12 cellular contexts compared by ENCODE assay signal in the genomic region with DNA sequence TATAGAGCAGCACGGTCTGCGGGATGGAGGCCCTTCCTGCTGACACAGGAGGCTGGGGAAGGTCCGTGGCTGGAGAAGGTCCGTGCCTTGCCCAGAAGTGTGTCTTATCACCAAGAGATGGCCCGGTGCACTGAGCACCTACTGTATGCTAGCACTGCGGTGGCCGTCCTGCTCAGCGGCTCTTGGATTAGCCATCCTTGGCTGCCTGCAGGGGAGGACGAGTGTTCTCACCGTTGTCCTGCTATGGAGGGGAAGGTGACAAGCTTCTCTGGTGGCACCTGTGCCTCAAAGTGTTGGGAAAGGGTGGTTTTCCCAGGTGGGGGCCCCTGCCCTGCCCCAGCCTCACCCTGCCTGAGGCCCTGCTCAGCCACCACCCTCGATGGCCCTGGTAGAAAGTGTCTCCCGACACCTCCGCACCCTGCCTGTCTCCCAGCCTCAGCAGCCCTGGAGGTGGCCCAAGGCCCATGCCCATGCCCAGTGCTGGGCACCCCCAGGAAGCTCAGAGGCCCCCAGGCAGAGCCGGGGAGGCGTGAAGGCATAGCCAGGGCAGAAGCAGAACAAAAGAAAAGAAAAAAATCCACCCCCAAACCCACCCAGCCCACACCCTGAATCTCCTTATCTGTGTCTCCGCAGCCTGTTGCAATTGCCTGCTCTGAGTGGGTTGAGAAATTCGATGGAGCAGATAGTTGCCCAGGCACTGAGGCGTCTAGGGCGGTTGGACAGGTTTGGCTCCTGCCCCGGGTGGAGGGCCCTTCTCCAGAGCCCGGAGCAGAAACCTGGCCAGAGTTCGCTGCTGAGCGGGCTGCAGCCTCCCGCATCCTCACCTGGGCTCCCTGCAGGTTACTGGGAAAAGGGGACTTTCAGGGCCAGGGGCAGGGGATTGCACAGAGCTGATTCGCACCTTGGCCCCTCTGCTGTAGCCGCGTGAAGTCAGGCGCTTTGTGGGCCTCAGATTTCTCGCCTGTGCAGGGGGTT. TPM values are rescaled to one million over a fixed set of nuclear protein-coding genes. Genes with fewer than 3 reads are reported as not detected.
DNase-seq lines count a peak whose midpoint lies in the region; ATAC-seq, FAIRE-seq and TF ChIP-seq lines count a peak whose summit lies in the region.
"Had no signal": no experiment of that assay in that cellular context is flagged by ENCODE, and none has a peak within 500 bp of the region (broad histone marks: within the 10 kb centered on the region; RNA-seq: fewer than 3 reads in every experiment).

No MANE protein-coding gene starts in this region.

- H3K36me3 ChIP-seq in IMR-90 (ENCODE audit: control insufficient read depth, insufficient read depth, low read length) (no peaks in the 10 kb centered on the region), K562 (ENCODE audit: control insufficient read depth, insufficient read depth, low read length) (no peaks in the 10 kb centered on the region), left lung (no peaks in the 10 kb centered on the region)
- H3K36me3 ChIP-seq: gastroesophageal sphincter had no signal

- peak; percentile 82 for TF ChIP-seq EP300 in K562 (IDR thresholded peaks at IDR 0.05; ENCODE audit: low read length)

- in situ Hi-C loops in IMR-90 (cut with MboI; ENCODE audit: low sequenced_read_pairs) (no loop called here), K562 (cut with MboI) (no loop called here)

- H3K4ac ChIP-seq in IMR-90 (ENCODE audit: low read depth, low read length), result no peak overlapping the region

- H2BK120ac ChIP-seq in IMR-90 (ENCODE audit: low read depth, low read length), result no peak overlapping the region

- POLR2A ChIA-PET in IMR-90 (lab: Charles Lee; ENCODE audit: unreplicated experiment), result no interaction called here
- POLR2A ChIA-PET in K562 (lab: Yijun Ruan, JAX), result no interaction called here

- H3K36me3 Mint-ChIP-seq in type B pancreatic cell, result no peaks in the 10 kb centered on the region

- ATAC-seq in IMR-90 (ENCODE audit: low read depth) (no peak), K562 (peak; percentile 90), left lung (peak; percentile 73), GM21381 (IDR thresholded peaks at IDR 0.05; ENCODE audit: unreplicated experiment) (no peak), HG02970 (IDR thresholded peaks at IDR 0.05; ENCODE audit: low FRiP score, unreplicated experiment) (no peak), HG02623 (IDR thresholded peaks at IDR 0.05; ENCODE audit: unreplicated experiment) (no peak)
- ATAC-seq: activated CD4-positive, CD25-positive, alpha-beta regulatory T cell treated with anti-CD3 and anti-CD28 coated beads, Interleukin-2, amount 50 U/mL, for 24 hours; gastroesophageal sphincter had no signal

- H3K9ac ChIP-seq in IMR-90 (ENCODE audit: low read depth, low read length) (no peak overlapping the region), K562 (ENCODE audit: insufficient read depth in 1 of 2, low read depth in 2 of 2, low read length in 2 of 2) (peak overlapping the region in 1 of 2 experiments; percentile 80; a peak in 2 of 4 replicates)

- no peaks in the 10 kb centered on the region for H3K27me3 Mint-ChIP-seq in type B pancreatic cell

- H3K27ac Mint-ChIP-seq in type B pancreatic cell, result peak overlapping the region; percentile 93
- H3K27ac Mint-ChIP-seq: activated T-helper 2 cell treated with anti-CD3 and anti-CD28 coated beads, Interferon-gamma antibody, Interleukin-2, Interleukin-4, amounts not matched to agents 10 μg/mL and 5 μg/mL and 100 μg/mL, durations not matched to agents 14 hours and 24 hours and 36 hours had no signal

- WGBS in IMR-90 (ENCODE audit: extremely low coverage in 2 of 2, insufficient read length in 1 of 2), 2 experiments, result 87% methylated on average over 9 of the region's 29 CpGs; no CpG with 5 or more reads in 1 of the 2 experiments
- 13% methylated on average over 26 of the region's 29 CpGs for WGBS in K562 (ENCODE audit: insufficient coverage, low coverage, missing lambda C conversion rate)

- H3K27me3 ChIP-seq in IMR-90 (ENCODE audit: control insufficient read depth, insufficient read depth, low read length) (no peaks in the 10 kb centered on the region), K562 (ENCODE audit: control insufficient read depth in 2 of 2, insufficient read depth in 2 of 2, low read length in 2 of 2) (no peaks in the 10 kb centered on the region), left lung (no peaks in the 10 kb centered on the region)
- H3K27me3 ChIP-seq: gastroesophageal sphincter had no signal

- dilution Hi-C loops in IMR-90 (cut with HindIII; ENCODE audit: low sequenced_read_pairs, unreplicated experiment), result no loop called here

- BruUV-seq in IMR-90 (replicated peaks; lab: Mats Ljungman, UMichigan) (no TSS peak), K562 (replicated peaks; lab: Mats Ljungman, UMichigan) (no TSS peak)

- H4K5ac ChIP-seq in IMR-90 (ENCODE audit: low read depth, low read length), result no peak overlapping the region

- no peak overlapping the region for H3K23ac ChIP-seq in IMR-90 (ENCODE audit: low read depth, low read length)

- DNase-seq in IMR-90, result no peak
- DNase-seq in K562 (ENCODE audit: extremely low read depth in 1 of 4, low spot score in 3 of 4), result peak; percentile 86 to 88 (median 87)
- peak in 1 of 2 donors; percentile 79 for DNase-seq in left lung
- DNase-seq in type B pancreatic cell (ENCODE audit: extremely low spot score, unreplicated experiment), result no peak
- DNase-seq: NCI-H2029 treated with DMSO at 0.1 percent for 48 hours had no signal

- TF ChIP-seq CTCF in IMR-90 (conservative IDR thresholded peaks at IDR 0.05; ENCODE audit: low read depth, low read length) (no peak), K562 (IDR thresholded peaks at IDR 0.05 in 2 of 3, conservative IDR thresholded peaks at IDR 0.05 in 1 of 3; ENCODE audit: insufficient read depth in 2 of 3, low read depth in 1 of 3, low read length in 3 of 3) (no peak), left lung (IDR thresholded peaks at IDR 0.05) (no peak), type B pancreatic cell (conservative IDR thresholded peaks at IDR 0.05) (no peak)

- H3K4me1 ChIP-seq in IMR-90 (ENCODE audit: control insufficient read depth, insufficient read depth, low read length) (peaks cover 8% of the 10 kb centered on the region; the same call in 1 of the 2 replicates), K562 (replicated peaks in 1 of 2; ENCODE audit: control insufficient read depth in 2 of 2, insufficient read depth in 2 of 2, low read length in 2 of 2) (peaks cover 19 to 97% of the 10 kb centered on the region in 2 experiments), left lung (peaks cover 33 to 88% of the 10 kb centered on the region in 2 donors)

- peaks cover 22 to 90% of the 10 kb centered on the region in 2 experiments for H3K79me1 ChIP-seq in IMR-90 (ENCODE audit: low read depth in 1 of 2, low read length in 2 of 2)

- H2AK5ac ChIP-seq in IMR-90 (ENCODE audit: low read depth, low read length), result no peak overlapping the region

- no peak overlapping the region for H2AFZ ChIP-seq in IMR-90 (replicated peaks; ENCODE audit: low read length, poor library complexity)
- no peak overlapping the region for H2AFZ ChIP-seq in K562 (ENCODE audit: low read depth, low read length)

- no peak overlapping the region for H2BK20ac ChIP-seq in IMR-90 (ENCODE audit: low read depth, low read length)

- H4K20me1 ChIP-seq in IMR-90 (ENCODE audit: insufficient read depth, low read length) (peaks cover 100% of the 10 kb centered on the region), K562 (replicated peaks; ENCODE audit: control insufficient read depth, insufficient read depth, low read length) (peaks cover 86% of the 10 kb centered on the region)

- H3K4me2 ChIP-seq in IMR-90 (ENCODE audit: low read depth, low read length), result no peak overlapping the region
- H3K4me2 ChIP-seq in K562 (ENCODE audit: insufficient read depth, low read length), result peak overlapping the region; percentile 50; the same call in 1 of the 2 replicates

- H3K9me3 ChIP-seq in IMR-90 (ENCODE audit: control insufficient read depth, insufficient read depth, low read length), result no peaks in the 10 kb centered on the region
- H3K9me3 ChIP-seq in K562 (replicated peaks; ENCODE audit: control insufficient read depth, insufficient read depth, low read depth, low read length), result no peaks in the 10 kb centered on the region
- H3K9me3 ChIP-seq in left lung, result no peaks in the 10 kb centered on the region
- H3K9me3 ChIP-seq: gastroesophageal sphincter had no signal

- TF ChIP-seq RAD21 in IMR-90 (IDR thresholded peaks at IDR 0.05; ENCODE audit: low read length) (no peak), K562 (CRISPR knock-in tag; conservative IDR thresholded peaks at IDR 0.05 in 1 of 2, IDR thresholded peaks at IDR 0.05 in 1 of 2) (no peak)

- H3K9me3 Mint-ChIP-seq in type B pancreatic cell, result no peaks in the 10 kb centered on the region
- H3K9me3 Mint-ChIP-seq: activated T-helper 2 cell treated with anti-CD3 and anti-CD28 coated beads, Interferon-gamma antibody, Interleukin-2, Interleukin-4, amounts not matched to agents 10 μg/mL and 5 μg/mL and 100 μg/mL, durations not matched to agents 14 hours and 24 hours and 36 hours had no signal

- H3K9me1 ChIP-seq in IMR-90 (ENCODE audit: insufficient read depth, low read length) (peaks cover 3% of the 10 kb centered on the region; the same call in 1 of the 2 replicates), K562 (ENCODE audit: control insufficient read depth, insufficient read depth, low read length) (peaks cover 10% of the 10 kb centered on the region)

- CTCF ChIA-PET in IMR-90 (lab: Yijun Ruan, JAX), result no interaction called here
- CTCF ChIA-PET in K562 (lab: Yijun Ruan, JAX; ENCODE audit: low intra/inter-chr PET ratio), result no interaction called here

- peaks cover 19% of the 10 kb centered on the region for H3K4me1 Mint-ChIP-seq in type B pancreatic cell (ENCODE audit: unreplicated experiment)

- no peak overlapping the region for H3K14ac ChIP-seq in IMR-90 (replicated peaks; ENCODE audit: low read depth, low read length)

- no peak overlapping the region for H4K8ac ChIP-seq in IMR-90 (ENCODE audit: low read depth in 2 of 2, low read length in 2 of 2)

- no peak for TF ChIP-seq POLR2A in IMR-90 (IDR thresholded peaks at IDR 0.05; ENCODE audit: low read depth, low read length)
- TF ChIP-seq POLR2A in K562 (conservative IDR thresholded peaks at IDR 0.05), result no peak

- H3K79me2 ChIP-seq in K562 (ENCODE audit: control insufficient read depth, insufficient read depth, low read length), result peaks cover 25% of the 10 kb centered on the region; the same call in 2 of the 3 replicates

- H2BK15ac ChIP-seq in IMR-90 (ENCODE audit: low read depth, low read length), result no peak overlapping the region

- FAIRE-seq in K562 (lab: Jason Lieb, UNC), result peak; percentile 97
- FAIRE-seq: D721Med had no signal

- H3K27ac ChIP-seq in IMR-90 (ENCODE audit: insufficient read depth, low read length) (no peak overlapping the region), K562 (ENCODE audit: extremely low read depth, low read depth, low read length) (no peak overlapping the region), left lung (peak overlapping the region; percentile 71 to 72)

- intact Hi-C loops in IMR-90 (cut with micrococcal nuclease) (no loop called here), K562 (cut with micrococcal nuclease) (no loop called here), left lung (cut with DNase I) (no loop called here)

- peak overlapping the region; percentile 16 for H2AK9ac ChIP-seq in IMR-90 (replicated peaks; ENCODE audit: low read depth, low read length, poor library complexity)

- no peak overlapping the region for H3K56ac ChIP-seq in IMR-90 (ENCODE audit: extremely low read depth, insufficient read depth, low read length)

- H3K4me3 Mint-ChIP-seq in type B pancreatic cell, result peak overlapping the region; percentile 75

- no peak overlapping the region for H3K4me3 ChIP-seq in IMR-90 (ENCODE audit: insufficient read depth, low read depth, low read length)
- no peak overlapping the region for H3K4me3 ChIP-seq in K562
- H3K4me3 ChIP-seq in left lung, result no peak overlapping the region
- H3K4me3 ChIP-seq: gastroesophageal sphincter had no signal

- H4K91ac ChIP-seq in IMR-90 (ENCODE audit: insufficient read depth, low read depth, low read length), result no peak overlapping the region

- H3K18ac ChIP-seq in IMR-90 (ENCODE audit: low read depth, low read length), result no peak overlapping the region

- no peak overlapping the region for H2BK5ac ChIP-seq in IMR-90 (ENCODE audit: low read depth, low read length, poor library complexity, severe bottlenecking)

RNA-seq across cellular contexts. Expression of gene RXRA, which starts 30.5 kb away (rescaled TPM):
- 7.5 and 8.1 TPM in 2 replicates for total RNA-seq in IMR-90 (2012; rRNA removed)
- 17.9 and 19.0 TPM in 2 replicates for polyA plus RNA-seq in IMR-90 (2012; rRNA removed)
- 7.8 and 17.6 TPM in 2 replicates for polyA plus RNA-seq in IMR-90 (2012; cell fraction: cytosol; rRNA removed)
- polyA plus RNA-seq in IMR-90 (2012; cell fraction: nucleus; rRNA removed; ENCODE audit: low replicate concordance), result 11.2 and 21.7 TPM in 2 replicates
- 9.2 and 26.3 TPM in 2 replicates for total RNA-seq in K562 (2011; cell fraction: chromatin; rRNA removed; ENCODE audit: low replicate concordance)
- 12.6 and 15.3 TPM in 2 replicates for total RNA-seq in K562 (2011; cell fraction: nucleolus; rRNA removed)
- total RNA-seq in K562 (2011; cell fraction: nucleoplasm; rRNA removed), result 9.4 and 10.3 TPM in 2 replicates
- total RNA-seq in K562 (2014; rRNA removed), result 9.6 and 11.0 TPM in 2 replicates
- total RNA-seq in K562 (2014; rRNA removed; fragmentation: Illumina TruSeq; extraction: Trizol), result 1.5 and 1.8 TPM in 2 replicates
- 4.2 and 5.7 TPM in 2 replicates for total RNA-seq in K562 (2015; rRNA removed; fragmentation: Illumina TruSeq; extraction: Trizol)
- total RNA-seq in K562 (2021), result 21.4 and 23.6 TPM in 2 replicates
- 4.0 and 4.6 TPM in 2 replicates for polyA plus RNA-seq in K562 (2011; rRNA removed)
- polyA plus RNA-seq in K562 (2011; cell fraction: cytosol; rRNA removed), result 8.4 and 14.0 TPM in 2 replicates
- 7.8 and 14.2 TPM in 2 replicates for polyA plus RNA-seq in K562 (2011; cell fraction: nucleus; rRNA removed)
- 13.9 and 14.6 TPM in 2 replicates for polyA plus RNA-seq in K562 (2012)
- polyA plus RNA-seq in K562 (2014; fragmentation: Illumina TruSeq; extraction: Trizol), result 5.2 and 14.5 TPM in 2 replicates
- under 1 TPM; 0.35 to 0.56 TPM for polyA plus RNA-seq in K562 (2014; fragmentation: Nextera tagmentation; extraction: Ambion mirVana)
- 6.8 and 14.8 TPM in 2 replicates for polyA plus RNA-seq in K562 (2014; rRNA removed)
- polyA minus RNA-seq in K562 (2011; rRNA and poly(A)+ RNA removed), result 2.2 and 4.3 TPM in 2 replicates
- polyA minus RNA-seq in K562 (2011; cell fraction: cytosol; rRNA and poly(A)+ RNA removed), result 13.6 and 24.3 TPM in 2 replicates
- polyA minus RNA-seq in K562 (2011; cell fraction: nucleus; rRNA and poly(A)+ RNA removed), result 6.7 and 8.4 TPM in 2 replicates
- total RNA-seq in left lung, result 10 to 100 TPM; 56.7 to 79.5 TPM
- 66.9 and 127 TPM in 2 replicates for total RNA-seq in type B pancreatic cell (ENCODE audit: low replicate concordance)

Comparison
In these comparisons a context has a peak if more than half of its experiments do, and no peak if none do; other contexts are left out.
1. ATAC-seq: peak in K562 (single experiment) and left lung (single experiment); none in IMR-90 (single experiment), GM21381 (single experiment), HG02970 (single experiment) and HG02623 (single experiment).
2. DNase-seq: peak in K562 (4 of 4); none in IMR-90 (single experiment) and type B pancreatic cell (single experiment).
3. H3K27ac ChIP-seq: peak in left lung (2 of 2); none in IMR-90 (single experiment) and K562 (single experiment).